ENCODE assay signal across 31 cellular contexts in the genomic region with DNA sequence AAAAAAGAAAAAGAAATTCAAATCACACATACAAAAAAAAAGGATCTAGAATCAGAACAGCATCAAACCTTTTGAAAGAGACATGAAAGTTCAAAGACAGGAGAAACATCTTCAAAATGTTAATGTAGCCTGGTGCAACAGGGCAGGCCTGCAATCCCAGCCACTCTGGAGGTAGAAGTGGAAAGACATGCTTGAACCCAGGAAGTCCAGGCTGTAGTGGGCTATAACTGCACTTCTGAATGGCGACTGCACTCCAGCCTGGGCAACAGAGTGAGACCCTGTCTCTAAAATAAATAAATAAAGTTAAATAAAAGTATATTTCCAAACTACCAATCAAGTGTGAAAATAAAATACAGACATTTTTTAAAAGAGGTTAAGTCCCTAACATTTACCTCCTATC.
"Had no signal": no experiment of that assay in that cellular context is flagged by ENCODE, and none has a peak within 500 bp of the region (broad histone marks: within the 10 kb centered on the region; RNA-seq: fewer than 3 reads in every experiment).

No MANE protein-coding gene starts in this region.

- DNase-seq: activated CD4-positive, alpha-beta T cell treated with anti-CD3 and anti-CD28 coated beads for 4 hours; activated CD4-positive, alpha-beta T cell treated with anti-CD3 and anti-CD28 coated beads, Interleukin-2, amount 50 U/mL, for 4 hours; activated CD4-positive, CD25-positive, alpha-beta regulatory T cell; activated CD8-positive, alpha-beta memory T cell treated with anti-CD3 and anti-CD28 coated beads, Interleukin-2, amount 50 U/mL, for 4 hours; activated effector memory CD4-positive, alpha-beta T cell treated with Interleukin-2 at 50 U/mL for 16 hours; activated naive CD4-positive, alpha-beta T cell treated with Interleukin-2 at 50 U/mL for 16 hours; activated naive CD8-positive, alpha-beta T cell treated with anti-CD3 and anti-CD28 coated beads, Interleukin-2, amount 10 ng/mL, durations not matched to agents 7 days and 5 days; activated T-cell treated with anti-CD3 and anti-CD28 coated beads, Interleukin-2, amount 50 U/mL, for 1 hour; amniotic stem cell; brain microvascular endothelial cell; endodermal cell; foreskin keratinocyte; heart left ventricle; hypothalamus; immature natural killer cell; kidney; left colon; mammary epithelial cell; naive B cell; occipital lobe; stimulated activated CD4-positive, alpha-beta T cell treated with anti-CD3 and anti-CD28 coated beads, Interleukin-15, amount 100 ng/mL, for 24 hours; stimulated activated CD4-positive, alpha-beta T cell treated with anti-CD3 and anti-CD28 coated beads, Interleukin-2, amount 100 ng/mL, for 24 hours; stimulated activated naive CD4-positive, alpha-beta T cell treated with Interleukin-2 at 50 U/mL for 16 hours; SW 1271; trophoblast cell had no signal

- H3K9ac ChIP-seq: neural progenitor cell had no signal

- H3K27me3 ChIP-seq: brain microvascular endothelial cell, foreskin keratinocyte, heart left ventricle, neural progenitor cell, right atrium auricular region had no signal

- H2AFZ ChIP-seq: neural progenitor cell had no signal

- H3K4me3 ChIP-seq: heart left ventricle, neural progenitor cell, right atrium auricular region, thoracic aorta had no signal

- H3K27ac ChIP-seq: brain microvascular endothelial cell, foreskin keratinocyte, heart left ventricle, neural progenitor cell, right atrium auricular region, thoracic aorta had no signal

- H3K27ac Mint-ChIP-seq: activated naive CD8-positive, alpha-beta T cell treated with anti-CD3 and anti-CD28 coated beads, Interleukin-2, amount 10 ng/mL, durations not matched to agents 7 days and 5 days; endodermal cell; mesothelial cell of epicardium; neural progenitor cell had no signal

- H3K4me1 Mint-ChIP-seq: neural progenitor cell had no signal

- ATAC-seq: esophagus mucosa, foreskin keratinocyte, heart left ventricle, left colon had no signal

- H3K36me3 ChIP-seq: neural progenitor cell, right atrium auricular region, thoracic aorta had no signal

- H3K4me3 Mint-ChIP-seq: activated naive CD8-positive, alpha-beta T cell treated with anti-CD3 and anti-CD28 coated beads, Interleukin-2, amount 10 ng/mL, durations not matched to agents 7 days and 5 days; endodermal cell; immature natural killer cell; mesothelial cell of epicardium; naive B cell; neural progenitor cell; T-helper 1 cell treated with Interleukin-12 subunit alpha and Interleukin-12 subunit beta and Interleukin-4 antibody, amounts not matched to agents 30 μg/mL and 1 μg/mL, for 36 hours had no signal

- H3K27me3 Mint-ChIP-seq: activated naive CD8-positive, alpha-beta T cell treated with anti-CD3 and anti-CD28 coated beads, Interleukin-2, amount 10 ng/mL, durations not matched to agents 7 days and 5 days; naive B cell had no signal

- H3K9me3 ChIP-seq: heart left ventricle, right atrium auricular region, thoracic aorta had no signal

- H3K4me2 ChIP-seq: neural progenitor cell had no signal

- H3K4me1 ChIP-seq: right atrium auricular region had no signal

- H3K9me3 Mint-ChIP-seq: activated naive CD8-positive, alpha-beta T cell treated with anti-CD3 and anti-CD28 coated beads, Interleukin-2, amount 10 ng/mL, durations not matched to agents 7 days and 5 days; endodermal cell; immature natural killer cell; mesothelial cell of epicardium; naive B cell; T-helper 1 cell treated with Interleukin-12 subunit alpha and Interleukin-12 subunit beta and Interleukin-4 antibody, amounts not matched to agents 30 μg/mL and 1 μg/mL, for 36 hours had no signal
